Comparison of ENCODE assay signal across 3 cellular contexts in genomic region chr13:26308836-26309235, GRCh38.
TF ChIP-seq lines count a peak whose summit lies in the region.

No MANE protein-coding gene starts in this region.

TF ChIP-seq in HepG2, 621 proteins besides CTCF, POLR2A, EP300 and RAD21:
- TF ChIP-seq MAFK (conservative IDR thresholded peaks at IDR 0.05 in 1 of 2, IDR thresholded peaks at IDR 0.05 in 1 of 2; ENCODE audit: low read length in 2 of 2) (peak; percentile 58 to 64; a peak in 3 of 4 replicates), CHD2 (IDR thresholded peaks at IDR 0.05; ENCODE audit: low read depth, low read length) (no peak), MAFF (IDR thresholded peaks at IDR 0.05; ENCODE audit: low read depth, low read length) (peak; percentile 47; the same call in 1 of the 2 replicates)

TF ChIP-seq in IMR-90, 13 proteins besides CTCF, POLR2A, EP300 and RAD21:
- no peak for TF ChIP-seq NFE2L2 (IDR thresholded peaks at IDR 0.05; ENCODE audit: low read depth, low read length)
- peak; percentile 40; the same call in 1 of the 2 replicates for TF ChIP-seq MAFK (IDR thresholded peaks at IDR 0.05; ENCODE audit: low read depth, low read length)
- no peak for TF ChIP-seq FOS (IDR thresholded peaks at IDR 0.05; ENCODE audit: low read depth, low read length)
- TF ChIP-seq CHD1 (IDR thresholded peaks at IDR 0.05; ENCODE audit: low read depth, low read length), result no peak
- TF ChIP-seq BHLHE40 (IDR thresholded peaks at IDR 0.05; ENCODE audit: low read depth, low read length), result no peak
- TF ChIP-seq ELK1 (IDR thresholded peaks at IDR 0.05; ENCODE audit: borderline replicate concordance, low read depth, low read length), result no peak
- TF ChIP-seq RFX5 (IDR thresholded peaks at IDR 0.05; ENCODE audit: low read depth, low read length), result no peak
TF ChIP-seq in IMR-90: peak in this region for 1.

TF ChIP-seq in K562, 482 proteins besides CTCF, POLR2A, EP300 and RAD21 (continues in another document):
- no peak for TF ChIP-seq CHD4 (IDR thresholded peaks at IDR 0.05; ENCODE audit: insufficient read depth, insufficient replicate concordance, low read depth, low read length, poor library complexity, severe bottlenecking)
- no peak for TF ChIP-seq AFF1 (IDR thresholded peaks at IDR 0.05; ENCODE audit: low read depth in 1 of 2, partially characterized antibody in 2 of 2)
- TF ChIP-seq ZSCAN32 (CRISPR knock-in tag; IDR thresholded peaks at IDR 0.05), result no peak
- no peak for TF ChIP-seq ZNF695 (CRISPR knock-in tag; IDR thresholded peaks at IDR 0.05)
- TF ChIP-seq ZMIZ1 (IDR thresholded peaks at IDR 0.05; ENCODE audit: low read depth in 2 of 2, low read length in 2 of 2), result no peak
- no peak for TF ChIP-seq E2F8 (IDR thresholded peaks at IDR 0.05; ENCODE audit: low read depth, partially characterized antibody)
- no peak for TF ChIP-seq ZNF592 (IDR thresholded peaks at IDR 0.05)
- TF ChIP-seq MCM5 (IDR thresholded peaks at IDR 0.05; ENCODE audit: low read depth), result no peak
- no peak for TF ChIP-seq MTA1 (IDR thresholded peaks at IDR 0.05; ENCODE audit: borderline replicate concordance)
- no peak for TF ChIP-seq PTTG1 (tag; IDR thresholded peaks at IDR 0.05; ENCODE audit: low read depth)
- no peak for TF ChIP-seq ESRRA (IDR thresholded peaks at IDR 0.05; ENCODE audit: borderline replicate concordance, low read depth)
- no peak for TF ChIP-seq ZNF318 (IDR thresholded peaks at IDR 0.05; ENCODE audit: borderline replicate concordance in 1 of 2, low read depth in 1 of 2)
- TF ChIP-seq ZNF316 (IDR thresholded peaks at IDR 0.05), result peak; percentile 82
- TF ChIP-seq HIVEP1 (CRISPR knock-in tag; IDR thresholded peaks at IDR 0.05), result no peak
- peak; percentile 56 for TF ChIP-seq MAFG (tag; conservative IDR thresholded peaks at IDR 0.05)
- TF ChIP-seq AFF4 (CRISPR knock-in tag; IDR thresholded peaks at IDR 0.05), result no peak
- no peak for TF ChIP-seq RFX7 (CRISPR knock-in tag; IDR thresholded peaks at IDR 0.05)
